9 cellular contexts compared by ENCODE assay signal in the genomic region with DNA sequence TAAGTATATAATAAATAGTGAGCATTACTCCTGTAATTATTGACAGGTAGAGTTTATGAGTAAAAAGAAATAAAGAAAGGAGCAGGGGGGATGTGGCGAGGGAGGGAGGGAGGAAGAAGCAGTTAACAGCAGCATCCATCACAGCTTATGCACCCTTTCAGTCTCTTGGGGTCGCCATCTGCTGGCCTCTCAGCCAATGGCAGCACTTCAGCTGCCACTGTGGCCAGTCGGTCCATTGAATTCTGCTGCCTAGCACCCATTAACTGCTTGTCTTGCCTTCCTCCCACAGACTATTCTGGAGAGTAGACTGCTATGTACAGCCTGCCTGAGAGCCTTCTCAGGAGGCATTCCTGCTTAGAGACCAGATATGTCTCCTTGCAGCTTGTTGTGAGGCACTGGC.
DNase-seq lines count a peak whose midpoint lies in the region; ATAC-seq and TF ChIP-seq lines count a peak whose summit lies in the region.
"Had no signal": no experiment of that assay in that cellular context is flagged by ENCODE, and none has a peak within 500 bp of the region (broad histone marks: within the 10 kb centered on the region; RNA-seq: fewer than 3 reads in every experiment).

No MANE protein-coding gene starts in this region.

- H3K27me3 ChIP-seq in MM.1S (replicated peaks; ENCODE audit: insufficient read depth, low read length) (no peaks in the 10 kb centered on the region), neural progenitor cell (no peaks in the 10 kb centered on the region)

- no peak overlapping the region for H3K4me2 ChIP-seq in MM.1S (ENCODE audit: low read depth, low read length)
- no peak overlapping the region for H3K4me2 ChIP-seq in neural progenitor cell

- H3K4me1 Mint-ChIP-seq in neural progenitor cell = peaks cover 24% of the 10 kb centered on the region

- no peak for ATAC-seq in GM19035 (IDR thresholded peaks at IDR 0.05; ENCODE audit: unreplicated experiment)
- ATAC-seq in HG02763 (IDR thresholded peaks at IDR 0.05; ENCODE audit: unreplicated experiment) = no peak

- no peaks in the 10 kb centered on the region for H3F3A ChIP-seq in MM.1S (ENCODE audit: insufficient read depth, low read length)
- no peaks in the 10 kb centered on the region for H3F3A ChIP-seq in neural progenitor cell (ENCODE audit: low read depth)

- H3K4me3 ChIP-seq in MM.1S (ENCODE audit: low read length) = no peak overlapping the region
- no peak overlapping the region for H3K4me3 ChIP-seq in neural progenitor cell

- no peaks in the 10 kb centered on the region for H3K36me3 ChIP-seq in MM.1S (replicated peaks; ENCODE audit: insufficient read depth, low read length)
- no peaks in the 10 kb centered on the region for H3K36me3 ChIP-seq in neural progenitor cell

- H3K9me3 ChIP-seq in MM.1S (replicated peaks; ENCODE audit: insufficient read depth, low read length) = no peaks in the 10 kb centered on the region
- H3K9me3 ChIP-seq in neural progenitor cell (ENCODE audit: low read depth) = no peaks in the 10 kb centered on the region

- H3K27me3 Mint-ChIP-seq in neural progenitor cell (ENCODE audit: insufficient read depth, low read depth) = peaks cover 4% of the 10 kb centered on the region

- H2AFZ ChIP-seq in MM.1S (ENCODE audit: low read length) (no peak overlapping the region), neural progenitor cell (replicated peaks) (no peak overlapping the region)

- H3K27ac ChIP-seq in MM.1S (ENCODE audit: low read length) (no peak overlapping the region), neural progenitor cell (no peak overlapping the region)

- no peaks in the 10 kb centered on the region for H4K20me1 ChIP-seq in MM.1S (ENCODE audit: insufficient read depth, low read length)
- H4K20me1 ChIP-seq in neural progenitor cell (ENCODE audit: low read depth) = no peaks in the 10 kb centered on the region

- 0 out of 2 replicates have a peak, but pooled peaks cover 7% of the 10 kb centered on the region for H3K4me1 ChIP-seq in MM.1S (ENCODE audit: low read length)
- H3K4me1 ChIP-seq in neural progenitor cell = peaks cover 3% of the 10 kb centered on the region

- DNase-seq in EH (ENCODE audit: low read depth) = peak; percentile 23
- DNase-seq in MM.1S = no peak
- peak; percentile 30 for DNase-seq in cerebellar cortex (ENCODE audit: low spot score)
- DNase-seq in neural progenitor cell (ENCODE audit: low spot score) = peak; percentile 61
- no peak for DNase-seq in mucosa of gallbladder (ENCODE audit: low spot score)
- DNase-seq: Karpas-422, SHP77 treated with DMSO at 0.1 percent for 48 hours had no signal

- H3K36me3 Mint-ChIP-seq in neural progenitor cell = peaks cover 6% of the 10 kb centered on the region

- TF ChIP-seq CTCF in MM.1S (IDR thresholded peaks at IDR 0.05; ENCODE audit: low read length) (0 out of 2 replicates have a peak, but pooled peaks have one; percentile 7), neural progenitor cell (IDR thresholded peaks at IDR 0.05) (peak; percentile 51)

- no peaks in the 10 kb centered on the region for H3K9me3 Mint-ChIP-seq in neural progenitor cell

- no peaks in the 10 kb centered on the region for H3K9me2 ChIP-seq in MM.1S (replicated peaks; ENCODE audit: insufficient read depth, low read length)

- no peak overlapping the region for H3K27ac Mint-ChIP-seq in neural progenitor cell

- no peaks in the 10 kb centered on the region for H3K79me2 ChIP-seq in MM.1S (ENCODE audit: low read length)
- H3K79me2 ChIP-seq in neural progenitor cell (ENCODE audit: low read depth) = no peaks in the 10 kb centered on the region

- H3K4me3 Mint-ChIP-seq in neural progenitor cell = no peak overlapping the region

- no peak overlapping the region for H3K9ac ChIP-seq in MM.1S (ENCODE audit: low read length)
- H3K9ac ChIP-seq in neural progenitor cell = no peak overlapping the region

Comparison
In these comparisons a context has a peak if more than half of its experiments do, and no peak if none do; other contexts are left out.
1. DNase-seq: peak in EH (single experiment), cerebellar cortex (single experiment) and neural progenitor cell (single experiment); none in MM.1S (single experiment) and mucosa of gallbladder (single experiment).